In the genomic region with DNA sequence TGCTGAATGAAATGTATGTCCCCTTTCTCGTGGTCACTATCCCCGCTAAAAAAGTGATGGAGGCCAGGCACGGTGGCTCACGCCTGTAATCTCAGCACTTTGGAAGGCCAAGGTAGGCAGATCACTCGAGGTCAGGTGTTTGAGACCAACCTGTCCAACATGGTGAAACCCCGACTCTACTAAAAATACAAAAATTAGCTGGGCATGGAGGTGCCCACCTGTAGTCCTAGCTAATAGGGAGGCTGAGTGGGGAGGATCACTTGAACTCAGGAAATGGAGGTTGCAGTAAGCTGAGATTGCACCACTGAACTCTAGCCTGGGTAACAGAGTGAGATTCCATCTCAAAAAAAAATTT, we compare ENCODE assay signal across 12 cellular contexts.
DNase-seq lines count a peak whose midpoint lies in the region; ATAC-seq, FAIRE-seq and TF ChIP-seq lines count a peak whose summit lies in the region.
"Had no signal": no experiment of that assay in that cellular context is flagged by ENCODE, and none has a peak within 500 bp of the region (broad histone marks: within the 10 kb centered on the region; RNA-seq: fewer than 3 reads in every experiment).

No MANE protein-coding gene starts in this region.

- H3K4me3 Mint-ChIP-seq in chondrocyte (ENCODE audit: unreplicated experiment) = no peak overlapping the region
- no peak overlapping the region for H3K4me3 Mint-ChIP-seq in osteocyte (ENCODE audit: unreplicated experiment)

- TF ChIP-seq CTCF in RWPE1 (conservative IDR thresholded peaks at IDR 0.05; ENCODE audit: low read depth) (no peak), chondrocyte (IDR thresholded peaks at IDR 0.05) (no peak), osteocyte (IDR thresholded peaks at IDR 0.05) (no peak)

- H3K36me3 Mint-ChIP-seq in chondrocyte (ENCODE audit: low read depth) (peaks cover 2% of the 10 kb centered on the region), osteocyte (ENCODE audit: unreplicated experiment) (no peaks in the 10 kb centered on the region)

- ATAC-seq in HG03442 (IDR thresholded peaks at IDR 0.05; ENCODE audit: unreplicated experiment) = no peak

- H3K27ac Mint-ChIP-seq in chondrocyte (ENCODE audit: unreplicated experiment) (peak overlapping the region; percentile 89), osteocyte (ENCODE audit: unreplicated experiment) (no peak overlapping the region)

- H3K27me3 Mint-ChIP-seq in chondrocyte (ENCODE audit: low read depth) (no peaks in the 10 kb centered on the region), osteocyte (ENCODE audit: unreplicated experiment) (no peaks in the 10 kb centered on the region)

- H3K9me3 Mint-ChIP-seq in chondrocyte (ENCODE audit: low read depth) (peaks cover 7% of the 10 kb centered on the region), osteocyte (ENCODE audit: unreplicated experiment) (no peaks in the 10 kb centered on the region)

- peaks cover 32% of the 10 kb centered on the region for H3K4me1 Mint-ChIP-seq in chondrocyte (ENCODE audit: low read depth)
- H3K4me1 Mint-ChIP-seq in osteocyte (ENCODE audit: unreplicated experiment) = peaks cover 34% of the 10 kb centered on the region

- no peak for FAIRE-seq in HTR-8/SVneo (lab: Jason Lieb, UNC)
- FAIRE-seq: pancreas had no signal

- CTCF ChIA-PET in RWPE1 (lab: Yijun Ruan, JAX) = no interaction called here

- peak; percentile 49 for DNase-seq in activated CD8-positive, alpha-beta memory T cell treated with anti-CD3 and anti-CD28 coated beads for 24 hours
- DNase-seq in activated CD8-positive, alpha-beta memory T cell treated with anti-CD3 and anti-CD28 coated beads, Interleukin-2, amount 50 U/mL, for 48 hours = no peak
- DNase-seq in RWPE1 (ENCODE audit: low spot score) = no peak
- DNase-seq in chondrocyte (ENCODE audit: low spot score) = no peak
- DNase-seq in osteocyte (ENCODE audit: extremely low spot score, unreplicated experiment) = peak; percentile 27
- DNase-seq in HTR-8/SVneo (ENCODE audit: insufficient read length, low spot score) = no peak
- no peak for DNase-seq in GF-D8 (lab: John Stamatoyannopoulos, UW)
- DNase-seq: Karpas-422, NCI-H1694 treated with DMSO at 0.1 percent for 48 hours, NCI-H526 had no signal

- H3K27ac ChIP-seq in RWPE1 = peak overlapping the region; percentile 55; the same call in 1 of the 2 replicates

- POLR2A ChIA-PET in RWPE1 (lab: Yijun Ruan, JAX; ENCODE audit: low non-redundant PET) = no interaction called here

Comparison
In these comparisons a context has a peak if more than half of its experiments do, and no peak if none do; other contexts are left out.
1. DNase-seq: peak in activated CD8-positive, alpha-beta memory T cell treated with anti-CD3 and anti-CD28 coated beads for 24 hours (single experiment) and osteocyte (single experiment); none in activated CD8-positive, alpha-beta memory T cell treated with anti-CD3 and anti-CD28 coated beads, Interleukin-2, amount 50 U/mL, for 48 hours (single experiment), RWPE1 (single experiment), chondrocyte (single experiment), HTR-8/SVneo (single experiment) and GF-D8 (single experiment).